Comparison of ENCODE assay signal across 8 cellular contexts in the genomic region with DNA sequence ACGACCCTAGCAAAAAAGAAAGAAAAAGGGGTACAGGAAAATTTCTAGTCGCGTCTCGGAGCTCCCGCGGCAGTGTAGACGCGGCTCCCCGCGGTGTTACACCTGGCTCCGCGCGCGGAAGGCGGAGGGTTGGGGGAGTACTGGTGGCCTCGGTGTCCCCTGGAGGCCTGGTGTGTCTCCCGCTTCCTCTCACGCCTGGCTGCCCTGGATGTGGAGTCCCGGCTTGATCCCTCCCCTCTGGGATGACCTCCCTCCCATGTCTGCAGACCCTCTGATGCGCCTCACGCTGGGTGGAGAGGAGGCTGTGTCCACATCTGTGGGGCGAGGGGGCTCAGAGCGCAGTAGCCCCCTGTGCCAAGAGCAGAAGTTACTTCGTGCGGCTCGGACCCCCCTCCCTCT. TPM values are rescaled to one million over a fixed set of nuclear protein-coding genes. Genes with fewer than 3 reads are reported as not detected.
DNase-seq lines count a peak whose midpoint lies in the region; ATAC-seq and TF ChIP-seq lines count a peak whose summit lies in the region.

No MANE protein-coding gene starts in this region.

- peak overlapping the region; percentile 92 for H3K18ac ChIP-seq in mesendoderm (ENCODE audit: low read length)

- no peak overlapping the region for H3K27ac ChIP-seq in ACC112 (ENCODE audit: low read depth, low read length)
- H3K27ac ChIP-seq in HUES48 (ENCODE audit: low read depth, low read length), result peak overlapping the region; percentile 82
- H3K27ac ChIP-seq in mesendoderm (ENCODE audit: low read depth, low read length), result peak overlapping the region; percentile 55
- no peak overlapping the region for H3K27ac ChIP-seq in transverse colon

- H3K79me1 ChIP-seq in mesendoderm (ENCODE audit: low read length), result peaks cover 5% of the 10 kb centered on the region

- peak overlapping the region; percentile 85 for H3K56ac ChIP-seq in mesendoderm (ENCODE audit: low read length)

- H3K36me3 ChIP-seq in ACC112 (ENCODE audit: insufficient read depth, low read length), result no peaks in the 10 kb centered on the region
- no peaks in the 10 kb centered on the region for H3K36me3 ChIP-seq in HUES48 (ENCODE audit: control insufficient read depth, insufficient read depth, low read length)
- H3K36me3 ChIP-seq in mesendoderm (ENCODE audit: control insufficient read depth, insufficient read depth, low read length), result no peaks in the 10 kb centered on the region
- H3K36me3 ChIP-seq in transverse colon, result no peaks in the 10 kb centered on the region

- intact Hi-C loops in activated naive CD4-positive, alpha-beta T cell treated with anti-CD3 and anti-CD28 coated beads for 36 hours (cut with micrococcal nuclease), result loop anchor here (1.0 to 10.0 kb wide), 5 partner anchors 11 to 1241 kb away; no protein-coding TSS in a partner anchor
- intact Hi-C loops in transverse colon (cut with DNase I; ENCODE audit: low total_unique reads), result no loop called here

- TF ChIP-seq CTCF in transverse colon (IDR thresholded peaks at IDR 0.05) (no peak), foreskin fibroblast (IDR thresholded peaks at IDR 0.05; ENCODE audit: low read depth, low read length) (no peak)

- peak overlapping the region; percentile 58 for H3K9ac ChIP-seq in HUES48 (ENCODE audit: low read depth, low read length)
- peak overlapping the region; percentile 73 for H3K9ac ChIP-seq in mesendoderm (ENCODE audit: low read length)

- no peak for TF ChIP-seq POLR2A in transverse colon (IDR thresholded peaks at IDR 0.05)

- no peak for TF ChIP-seq EP300 in transverse colon (IDR thresholded peaks at IDR 0.05; ENCODE audit: low read depth)

- H3K4me1 Mint-ChIP-seq in activated naive CD4-positive, alpha-beta T cell treated with anti-CD3 and anti-CD28 coated beads for 36 hours (ENCODE audit: low read depth), result peaks cover 9% of the 10 kb centered on the region

- peak overlapping the region; percentile 85 for H3K4me2 ChIP-seq in mesendoderm (ENCODE audit: low read length)

- H3K23ac ChIP-seq in mesendoderm (ENCODE audit: low read length), result no peak overlapping the region

- no peak overlapping the region for H2AK5ac ChIP-seq in mesendoderm (ENCODE audit: low read length)

- no peak for ATAC-seq in HG02623 (IDR thresholded peaks at IDR 0.05; ENCODE audit: unreplicated experiment)

- DNase-seq in activated naive CD4-positive, alpha-beta T cell treated with anti-CD3 and anti-CD28 coated beads for 36 hours, result peak; percentile 42
- DNase-seq in mesendoderm (peak; percentile 81), transverse colon (no peak), Kasumi-1 (lab: John Stamatoyannopoulos, UW) (no peak), foreskin fibroblast (no peak)

- H3K4ac ChIP-seq in mesendoderm (ENCODE audit: low read depth, low read length), result no peak overlapping the region

- peaks cover 15% of the 10 kb centered on the region for H3K27me3 Mint-ChIP-seq in activated naive CD4-positive, alpha-beta T cell treated with anti-CD3 and anti-CD28 coated beads for 36 hours (ENCODE audit: low read depth)

- no peak overlapping the region for H2BK5ac ChIP-seq in mesendoderm (ENCODE audit: low read length)

- no peak overlapping the region for H4K8ac ChIP-seq in mesendoderm (ENCODE audit: low read depth, low read length)

- WGBS in mesendoderm (ENCODE audit: extremely low coverage, insufficient coverage, low lambda C conversion rate), result no CpG with 5 or more reads among the region's 26 CpGs
- WGBS in transverse colon (ENCODE audit: low coverage in 1 of 2), 2 donors, result 0 to 7% methylated on average over 3 to 26 of the region's 26 CpGs

- in situ Hi-C loops in transverse colon (cut with MboI; ENCODE audit: low pct_ligation_motif_present in 1 of 4, low pct_unique_long_range_greater_than_20kb in 1 of 4, low sequenced_read_pairs in 3 of 4), result no loop called here

- H3K27ac Mint-ChIP-seq in activated naive CD4-positive, alpha-beta T cell treated with anti-CD3 and anti-CD28 coated beads for 36 hours, result peak overlapping the region; percentile 53

- peak overlapping the region; percentile 88 for H3K4me3 Mint-ChIP-seq in activated naive CD4-positive, alpha-beta T cell treated with anti-CD3 and anti-CD28 coated beads for 36 hours

- no peak overlapping the region for H4K5ac ChIP-seq in mesendoderm (ENCODE audit: low read length)

- H3K9me3 ChIP-seq in HUES48 (ENCODE audit: control insufficient read depth, insufficient read depth, low read length), result peaks cover 4% of the 10 kb centered on the region
- H3K9me3 ChIP-seq in transverse colon, result no peaks in the 10 kb centered on the region

- H3K27me3 ChIP-seq in ACC112 (ENCODE audit: insufficient read depth, low read length) (peaks cover 78% of the 10 kb centered on the region), HUES48 (ENCODE audit: control insufficient read depth, insufficient read depth, low read length) (peaks cover 16% of the 10 kb centered on the region), mesendoderm (ENCODE audit: insufficient read depth, low read length, poor library complexity) (no peaks in the 10 kb centered on the region), transverse colon (peaks cover 55% of the 10 kb centered on the region)

- CTCF ChIA-PET in activated naive CD4-positive, alpha-beta T cell treated with anti-CD3 and anti-CD28 coated beads for 36 hours (lab: Charles Lee), result no interaction called here

- H3K9me3 Mint-ChIP-seq in activated naive CD4-positive, alpha-beta T cell treated with anti-CD3 and anti-CD28 coated beads for 36 hours, result peaks cover 4% of the 10 kb centered on the region

- peak overlapping the region; percentile 35; the same call in 1 of the 2 replicates for H3K4me3 ChIP-seq in ACC112 (ENCODE audit: low read depth, low read length)
- H3K4me3 ChIP-seq in HUES48 (ENCODE audit: low read depth, low read length), result peak overlapping the region; percentile 77
- peak overlapping the region; percentile 65 for H3K4me3 ChIP-seq in mesendoderm (ENCODE audit: low read length)
- H3K4me3 ChIP-seq in transverse colon, result peak overlapping the region in 3 of 4 donors; percentile 17 to 49 (median 39)
- H3K4me3 ChIP-seq in foreskin fibroblast (ENCODE audit: low read depth in 1 of 2, low read length in 2 of 2), result no peak overlapping the region

- no peak overlapping the region for H2BK120ac ChIP-seq in mesendoderm (ENCODE audit: low read depth, low read length)

- H2BK15ac ChIP-seq in mesendoderm (replicated peaks; ENCODE audit: low read depth), result no peak overlapping the region

- H3K36me3 Mint-ChIP-seq in activated naive CD4-positive, alpha-beta T cell treated with anti-CD3 and anti-CD28 coated beads for 36 hours (ENCODE audit: low read depth), result peaks cover 6% of the 10 kb centered on the region

- no peaks in the 10 kb centered on the region for H3K79me2 ChIP-seq in ACC112 (ENCODE audit: control insufficient read depth, insufficient read depth, low read length, unreplicated experiment)
- H3K79me2 ChIP-seq in mesendoderm (ENCODE audit: control insufficient read depth, insufficient read depth, low read length), result peaks cover 5% of the 10 kb centered on the region

- H3K4me1 ChIP-seq in ACC112 (ENCODE audit: control insufficient read depth, insufficient read depth, low read length, unreplicated experiment) (no peaks in the 10 kb centered on the region), HUES48 (ENCODE audit: control insufficient read depth, insufficient read depth, low read length) (0 out of 2 replicates have a peak, but pooled peaks cover 5% of the 10 kb centered on the region), mesendoderm (ENCODE audit: control insufficient read depth, low read depth, low read length) (no peaks in the 10 kb centered on the region), transverse colon (peaks cover 0 to 27% (median 19%) of the 10 kb centered on the region in 4 donors)

- no peak overlapping the region for H2AFZ ChIP-seq in ACC112 (ENCODE audit: low read length, unreplicated experiment)

RNA-seq across cellular contexts. Expression of a gene that starts 1.2 kb away (rescaled TPM):
- 10 to 100 TPM; 18.6 to 24.5 TPM for total RNA-seq in activated naive CD4-positive, alpha-beta T cell treated with anti-CD3 and anti-CD28 coated beads for 36 hours
- polyA plus RNA-seq in mesendoderm (2013, experiment 1 of 2), result 42.1 TPM
- 44.9 TPM for polyA plus RNA-seq in mesendoderm (2013, experiment 2 of 2)
- 1 to 10 TPM in 3 of 4 donors, under 1 TPM in 1; 0.75 to 3.2 (median 2.3) TPM for total RNA-seq in transverse colon

Comparison
In these comparisons a context has a peak if more than half of its experiments do, and no peak if none do; other contexts are left out.
1. H3K27ac ChIP-seq: peak in HUES48 (single experiment) and mesendoderm (single experiment); none in ACC112 (single experiment) and transverse colon (0 of 4).
2. H3K4me3 ChIP-seq: peak in ACC112 (single experiment), HUES48 (single experiment), mesendoderm (single experiment) and transverse colon (3 of 4); none in foreskin fibroblast (0 of 2).
3. DNase-seq: peak in activated naive CD4-positive, alpha-beta T cell treated with anti-CD3 and anti-CD28 coated beads for 36 hours (single experiment) and mesendoderm (single experiment); none in transverse colon (single experiment), Kasumi-1 (0 of 2) and foreskin fibroblast (0 of 2).
4. RNA of a gene that starts 1.2 kb away (total RNA-seq): 18.6 to 24.5 TPM in activated naive CD4-positive, alpha-beta T cell treated with anti-CD3 and anti-CD28 coated beads for 36 hours; 0.75 to 3.2 TPM in transverse colon; every median in the first group is over 4 times any median in the second.